12 cellular contexts compared by ENCODE assay signal in genomic region chr14:99511421-99512109, GRCh38. TPM values are rescaled to one million over a fixed set of nuclear protein-coding genes. Genes with fewer than 3 reads are reported as not detected.
DNase-seq lines count a peak whose midpoint lies in the region; ATAC-seq lines count a peak whose summit lies in the region.
"Had no signal": no experiment of that assay in that cellular context is flagged by ENCODE, and none has a peak within 500 bp of the region (broad histone marks: within the 10 kb centered on the region; RNA-seq: fewer than 3 reads in every experiment).

No MANE protein-coding gene starts in this region.

- CTCF ChIA-PET in T-cell (lab: Charles Lee) = interaction anchor here in 1 of 2 donors (0.5 kb wide), 1 partner anchor 446 kb away, joined by 3 read pairs; no protein-coding TSS in a partner anchor

- H3K36me3 ChIP-seq in BLaER1 treated with 17β-estradiol and CSF1 and Interleukin-3, amounts not matched to agents 10 nM and 100 nM = peaks cover 60 to 83% (median 74%) of the 10 kb centered on the region in 11 experiments

- peaks cover 13 to 45% (median 25%) of the 10 kb centered on the region in 10 experiments; a peak in 19 of 20 replicates for H3K4me1 ChIP-seq in BLaER1 treated with 17β-estradiol and CSF1 and Interleukin-3, amounts not matched to agents 10 nM and 100 nM

- H3K9me3 ChIP-seq in BLaER1 treated with 17β-estradiol and CSF1 and Interleukin-3, amounts not matched to agents 10 nM and 100 nM (replicated peaks in 1 of 11) = no peaks in the 10 kb centered on the region

- DNase-seq in Right ventricle myocardium superior (peak; percentile 75), posterior cingulate gyrus (peak in 6 of 10 donors; percentile 26 to 88 (median 48)), T-cell (no peak), DMS53 treated with DMSO at 0.1 percent for 48 hours (lab: John Stamatoyannopoulos, UW; ENCODE audit: unreplicated experiment) (no peak)
- DNase-seq: COR-L47, dermis blood vessel endothelial cell, Karpas-422, NCI-H226 had no signal

- intact Hi-C loops in Right ventricle myocardium superior (cut with DNase I) (no loop called here), posterior cingulate gyrus (cut with DNase I) (loop anchor here (10.0 kb wide), 1 partner anchor 363 kb away; no protein-coding TSS in a partner anchor)

- H4K20me1 ChIP-seq in BLaER1 treated with 17β-estradiol and CSF1 and Interleukin-3, amounts not matched to agents 10 nM and 100 nM = peaks cover 21 to 97% (median 76%) of the 10 kb centered on the region in 11 experiments; a peak in 21 of 22 replicates

- H3K9me3 Mint-ChIP-seq in activated T-helper 17 cell treated with anti-CD3 and anti-CD28 coated beads, Interleukin-2, amount 50 U/mL, for 72 hours = no peaks in the 10 kb centered on the region
- H3K9me3 Mint-ChIP-seq in T-cell = no peaks in the 10 kb centered on the region

- POLR2A ChIA-PET in T-cell (lab: Charles Lee) = interaction anchor here in 1 of 2 donors (0.8 kb wide), 1 partner anchor 90 kb away, joined by 5 read pairs; no protein-coding TSS in a partner anchor

- H3K4me3 Mint-ChIP-seq in activated T-helper 17 cell treated with anti-CD3 and anti-CD28 coated beads, Interleukin-2, amount 50 U/mL, for 72 hours = no peak overlapping the region
- no peak overlapping the region for H3K4me3 Mint-ChIP-seq in T-cell

- peak overlapping the region in 5 of 11 experiments; percentile 29 to 61 (median 47); a peak in 8 of 22 replicates for H3K27ac ChIP-seq in BLaER1 treated with 17β-estradiol and CSF1 and Interleukin-3, amounts not matched to agents 10 nM and 100 nM

- peak overlapping the region in 7 of 11 experiments; percentile 19 to 57 (median 44); a peak in 10 of 22 replicates for H3K9ac ChIP-seq in BLaER1 treated with 17β-estradiol and CSF1 and Interleukin-3, amounts not matched to agents 10 nM and 100 nM

- peak overlapping the region; percentile 28 for H3K27ac Mint-ChIP-seq in activated T-helper 17 cell treated with anti-CD3 and anti-CD28 coated beads, Interleukin-2, amount 50 U/mL, for 72 hours
- no peak overlapping the region for H3K27ac Mint-ChIP-seq in T-cell

- no peak for ATAC-seq in activated T-helper 17 cell treated with anti-CD3 and anti-CD28 coated beads, Interleukin-2, amount 50 U/mL, for 72 hours (replicated peaks)
- ATAC-seq in Right ventricle myocardium superior (ENCODE audit: poor library complexity) (peak; percentile 51), T-cell (replicated peaks in 1 of 4) (no peak), GM19328 (IDR thresholded peaks at IDR 0.05; ENCODE audit: unreplicated experiment) (no peak), HG03460 (IDR thresholded peaks at IDR 0.05; ENCODE audit: unreplicated experiment) (no peak)

- H3K27me3 ChIP-seq in BLaER1 treated with 17β-estradiol and CSF1 and Interleukin-3, amounts not matched to agents 10 nM and 100 nM = no peaks in the 10 kb centered on the region

- H3K36me3 Mint-ChIP-seq in activated T-helper 17 cell treated with anti-CD3 and anti-CD28 coated beads, Interleukin-2, amount 50 U/mL, for 72 hours (ENCODE audit: low read depth) = peaks cover 53% of the 10 kb centered on the region
- H3K36me3 Mint-ChIP-seq in T-cell = peaks cover 33% of the 10 kb centered on the region

- H3K4me3 ChIP-seq in BLaER1 treated with 17β-estradiol and CSF1 and Interleukin-3, amounts not matched to agents 10 nM and 100 nM = no peak overlapping the region

- H3K4me1 Mint-ChIP-seq in activated T-helper 17 cell treated with anti-CD3 and anti-CD28 coated beads, Interleukin-2, amount 50 U/mL, for 72 hours = no peaks in the 10 kb centered on the region
- no peaks in the 10 kb centered on the region for H3K4me1 Mint-ChIP-seq in T-cell

- H3K4me2 ChIP-seq in BLaER1 treated with 17β-estradiol and CSF1 and Interleukin-3, amounts not matched to agents 10 nM and 100 nM = peak overlapping the region in 7 of 11 experiments; percentile 10 to 71 (median 57); a peak in 13 of 22 replicates

- H3K27me3 Mint-ChIP-seq in activated T-helper 17 cell treated with anti-CD3 and anti-CD28 coated beads, Interleukin-2, amount 50 U/mL, for 72 hours = no peaks in the 10 kb centered on the region
- H3K27me3 Mint-ChIP-seq in T-cell = no peaks in the 10 kb centered on the region

RNA-seq across cellular contexts. Expression of gene CCNK, which starts 30.4 kb away (rescaled TPM):
- total RNA-seq in activated T-helper 17 cell treated with anti-CD3 and anti-CD28 coated beads, Interleukin-2, amount 50 U/mL, for 72 hours = 10 to 100 TPM; 65.7 to 89.0 TPM
- 31.9 TPM for total RNA-seq in Right ventricle myocardium superior
- total RNA-seq in T-cell = 100 to 1,000 TPM in 2 of 5 donors, 10 to 100 TPM in 3; 61.8 to 138 (median 74.6) TPM

RNA-seq across cellular contexts. Expression of gene SETD3, which starts 30.9 kb away (rescaled TPM):
- total RNA-seq in activated T-helper 17 cell treated with anti-CD3 and anti-CD28 coated beads, Interleukin-2, amount 50 U/mL, for 72 hours = 10 to 100 TPM; 32.8 to 53.2 TPM
- total RNA-seq in Right ventricle myocardium superior (92.5 TPM), T-cell (10 to 100 TPM; 47.7 to 64.6 (median 52.4) TPM)

Comparison
In these comparisons a context has a peak if more than half of its experiments do, and no peak if none do; other contexts are left out.
1. DNase-seq: peak in Right ventricle myocardium superior (single experiment) and posterior cingulate gyrus (6 of 10); none in T-cell (0 of 34) and DMS53 treated with DMSO at 0.1 percent for 48 hours (single experiment).